ENCODE assay signal across 8 cellular contexts in the genomic region with DNA sequence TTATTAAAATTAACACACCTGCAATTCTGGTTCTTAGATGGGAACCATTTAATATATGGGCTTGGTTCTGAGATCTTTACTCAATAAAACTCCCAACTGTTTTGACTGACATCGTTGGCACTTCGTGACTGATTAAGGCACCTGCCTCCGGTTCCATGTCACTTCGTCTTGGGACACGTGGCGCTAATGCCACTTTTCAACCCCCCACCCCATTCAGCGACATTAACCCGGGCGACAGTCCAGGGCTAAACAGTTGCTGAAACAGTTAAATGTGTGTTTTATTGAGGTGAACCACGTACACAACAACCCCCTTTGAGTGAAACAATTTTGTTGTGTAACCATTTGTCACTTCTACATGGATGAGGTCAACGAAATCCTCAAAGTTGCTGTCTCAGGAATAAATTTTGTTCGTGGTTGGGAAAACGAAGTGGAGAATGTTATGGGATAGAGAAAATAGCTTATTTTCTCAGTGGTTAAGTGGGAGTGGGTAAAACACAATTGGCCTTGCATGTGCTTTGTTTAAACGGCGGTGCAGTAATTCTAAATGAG.
A peak's percentile ranks its signal among the peaks of the same experiment; 100 is the strongest.
DNase-seq lines count a peak whose midpoint lies in the region; TF ChIP-seq lines count a peak whose summit lies in the region.

No MANE protein-coding gene starts in this region.

- peaks cover 8% of the 10 kb centered on the region for H3K36me3 Mint-ChIP-seq in dendritic cell treated with granulocyte-macrophage colony-stimulating factor and Interleukin-4, amounts not matched to agents 40 ng/mL and 50 ng/mL, for 4 days (ENCODE audit: low read depth)
- no peaks in the 10 kb centered on the region for H3K36me3 Mint-ChIP-seq in nephron progenitor cell (ENCODE audit: low read depth)

- no peak for TF ChIP-seq CTCF in nephron progenitor cell (IDR thresholded peaks at IDR 0.05)
- TF ChIP-seq CTCF in GM20000 (IDR thresholded peaks at IDR 0.05; ENCODE audit: extremely low read depth, missing control alignments) = no peak

- H3K27me3 Mint-ChIP-seq in dendritic cell treated with granulocyte-macrophage colony-stimulating factor and Interleukin-4, amounts not matched to agents 40 ng/mL and 50 ng/mL, for 4 days = peaks cover 2% of the 10 kb centered on the region
- H3K27me3 Mint-ChIP-seq in nephron progenitor cell (ENCODE audit: low read depth, poor library complexity) = peaks cover 3% of the 10 kb centered on the region

- H3K9me3 Mint-ChIP-seq in dendritic cell treated with granulocyte-macrophage colony-stimulating factor and Interleukin-4, amounts not matched to agents 40 ng/mL and 50 ng/mL, for 4 days = no peaks in the 10 kb centered on the region
- H3K9me3 Mint-ChIP-seq in nephron progenitor cell = peaks cover 4% of the 10 kb centered on the region

- DNase-seq in CD1c-positive myeloid dendritic cell (ENCODE audit: extremely low spot score) = peak; percentile 53
- peak; percentile 34 for DNase-seq in MV-4-11 (lab: John Stamatoyannopoulos, UW)
- DNase-seq in nephron progenitor cell = no peak
- DNase-seq in GM20000 (ENCODE audit: low spot score) = no peak
- no peak for DNase-seq in NCI-H2227 treated with DMSO at 0.1 percent for 48 hours (lab: John Stamatoyannopoulos, UW)
- no peak for DNase-seq in SKM-1 treated with dmso at 0.1 percent for 144 hours (lab: John Stamatoyannopoulos, UW; ENCODE audit: unreplicated experiment)
- no peak for DNase-seq in AG20443 (ENCODE audit: low spot score)

- H3K27ac Mint-ChIP-seq in dendritic cell treated with granulocyte-macrophage colony-stimulating factor and Interleukin-4, amounts not matched to agents 40 ng/mL and 50 ng/mL, for 4 days = peak overlapping the region; percentile 99
- H3K27ac Mint-ChIP-seq in nephron progenitor cell = peak overlapping the region; percentile 98

- peak overlapping the region; percentile 87 for H3K4me3 Mint-ChIP-seq in dendritic cell treated with granulocyte-macrophage colony-stimulating factor and Interleukin-4, amounts not matched to agents 40 ng/mL and 50 ng/mL, for 4 days
- peak overlapping the region; percentile 87 for H3K4me3 Mint-ChIP-seq in nephron progenitor cell

- intact Hi-C loops in dendritic cell treated with granulocyte-macrophage colony-stimulating factor and Interleukin-4, amounts not matched to agents 40 ng/mL and 50 ng/mL, for 4 days (cut with micrococcal nuclease) = no loop called here

- peaks cover 39% of the 10 kb centered on the region for H3K4me1 Mint-ChIP-seq in dendritic cell treated with granulocyte-macrophage colony-stimulating factor and Interleukin-4, amounts not matched to agents 40 ng/mL and 50 ng/mL, for 4 days (ENCODE audit: low read depth)
- peaks cover 43% of the 10 kb centered on the region for H3K4me1 Mint-ChIP-seq in nephron progenitor cell

Comparison
In these comparisons a context has a peak if more than half of its experiments do, and no peak if none do; other contexts are left out.
1. DNase-seq: peak in CD1c-positive myeloid dendritic cell (single experiment) and MV-4-11 (single experiment); none in nephron progenitor cell (single experiment), GM20000 (single experiment), NCI-H2227 treated with DMSO at 0.1 percent for 48 hours (single experiment), SKM-1 treated with dmso at 0.1 percent for 144 hours (single experiment) and AG20443 (single experiment).